ENCODE assay signal across 1 cellular context in genomic region chr9:68508547-68508946, GRCh38.
TF ChIP-seq lines count a peak whose summit lies in the region.

No MANE protein-coding gene starts in this region.

TF ChIP-seq in K562, 482 proteins besides CTCF, POLR2A, EP300 and RAD21 (continued from another document and continues in another):
- TF ChIP-seq PCBP1 (IDR thresholded peaks at IDR 0.05; ENCODE audit: low read depth, low read length, poor library complexity, severe bottlenecking) (no peak), NCOA2 (IDR thresholded peaks at IDR 0.05; ENCODE audit: partially characterized antibody in 2 of 2) (peak in 1 of 2 experiments; percentile 40), KDM1A (IDR thresholded peaks at IDR 0.05) (peak; percentile 84 to 91), ZKSCAN8 (CRISPR knock-in tag; IDR thresholded peaks at IDR 0.05) (no peak), CBFB (CRISPR knock-in tag; IDR thresholded peaks at IDR 0.05) (peak; percentile 89), RCOR1 (IDR thresholded peaks at IDR 0.05; ENCODE audit: borderline replicate concordance in 1 of 2, low read depth in 2 of 2, low read length in 2 of 2) (peak in 1 of 2 experiments; percentile 70; a peak in 1 of 4 replicates), IRF9 (tag; IDR thresholded peaks at IDR 0.05) (no peak), RFX7 (CRISPR knock-in tag; IDR thresholded peaks at IDR 0.05) (no peak), SNIP1 (IDR thresholded peaks at IDR 0.05; ENCODE audit: low read depth) (no peak), PBX2 (CRISPR knock-in tag; IDR thresholded peaks at IDR 0.05; ENCODE audit: low read depth) (no peak), PBX2 (tag; conservative IDR thresholded peaks at IDR 0.05; ENCODE audit: low read depth) (0 out of 2 replicates have a peak, but pooled peaks have one; percentile 26), TEAD1 (CRISPR knock-in tag; IDR thresholded peaks at IDR 0.05) (no peak), TEAD4 (IDR thresholded peaks at IDR 0.05; ENCODE audit: low read length) (peak; percentile 96), TEAD4 (CRISPR knock-in tag; IDR thresholded peaks at IDR 0.05; ENCODE audit: borderline replicate concordance) (no peak), MTA2 (IDR thresholded peaks at IDR 0.05; ENCODE audit: low read depth) (peak; percentile 91), SRSF9 (IDR thresholded peaks at IDR 0.05; ENCODE audit: borderline replicate concordance, low read depth, low read length) (no peak), POLR2AphosphoS5 (IDR thresholded peaks at IDR 0.05; ENCODE audit: control insufficient read depth, insufficient read depth, low read depth, low read length) (peak; percentile 66), PKNOX1 (IDR thresholded peaks at IDR 0.05) (peak; percentile 58), BRCA1 (IDR thresholded peaks at IDR 0.05) (no peak), BRCA1 (CRISPR knock-in tag; IDR thresholded peaks at IDR 0.05) (no peak), ZNF175 (CRISPR knock-in tag; IDR thresholded peaks at IDR 0.05; ENCODE audit: low read depth) (peak; percentile 55; the same call in 1 of the 2 replicates), DMBX1 (CRISPR knock-in tag; IDR thresholded peaks at IDR 0.05; ENCODE audit: borderline replicate concordance) (peak; percentile 65; the same call in 1 of the 2 replicates), TCF3 (CRISPR knock-in tag; IDR thresholded peaks at IDR 0.05) (peak; percentile 96), PHF20 (IDR thresholded peaks at IDR 0.05; ENCODE audit: partially characterized antibody) (no peak), CUX1 (CRISPR knock-in tag; IDR thresholded peaks at IDR 0.05) (no peak), CCNT2 (IDR thresholded peaks at IDR 0.05; ENCODE audit: borderline replicate concordance, extremely low read depth, insufficient read length, low read depth, low read length) (peak; percentile 65), AFF1 (IDR thresholded peaks at IDR 0.05; ENCODE audit: low read depth in 1 of 2, partially characterized antibody in 2 of 2) (peak in 1 of 2 experiments; percentile 32), TARDBP (IDR thresholded peaks at IDR 0.05) (0 out of 2 replicates have a peak, but pooled peaks have one; percentile 38), HMBOX1 (IDR thresholded peaks at IDR 0.05) (peak; percentile 72), ZNF79 (CRISPR knock-in tag; IDR thresholded peaks at IDR 0.05; ENCODE audit: low read depth) (no peak), MEIS2 (IDR thresholded peaks at IDR 0.05; ENCODE audit: partially characterized antibody) (peak; percentile 79), IFI16 (CRISPR knock-in tag; IDR thresholded peaks at IDR 0.05) (no peak), ZFP91 (CRISPR knock-in tag; IDR thresholded peaks at IDR 0.05) (no peak), SOX6 (IDR thresholded peaks at IDR 0.05) (peak; percentile 82), HEY1 (CRISPR knock-in tag; IDR thresholded peaks at IDR 0.05; ENCODE audit: borderline replicate concordance) (no peak), NFXL1 (CRISPR knock-in tag; IDR thresholded peaks at IDR 0.05) (no peak), ZBTB34 (CRISPR knock-in tag; IDR thresholded peaks at IDR 0.05) (peak; percentile 65; the same call in 1 of the 2 replicates), ARID1B (IDR thresholded peaks at IDR 0.05) (peak; percentile 95), KLF16 (IDR thresholded peaks at IDR 0.05) (peak; percentile 61), ZNF584 (CRISPR knock-in tag; IDR thresholded peaks at IDR 0.05; ENCODE audit: low read depth) (peak; percentile 77), BHLHE40 (IDR thresholded peaks at IDR 0.05; ENCODE audit: low read length) (no peak; the same call in 1 of the 2 replicates), SMARCA4 (IDR thresholded peaks at IDR 0.05) (peak; percentile 76), FOSL1 (tag; conservative IDR thresholded peaks at IDR 0.05) (peak; percentile 60), ATF3 (IDR thresholded peaks at IDR 0.05) (peak; percentile 23; the same call in 1 of the 2 replicates), ATF3 (CRISPR knock-in tag; conservative IDR thresholded peaks at IDR 0.05) (no peak), CTBP1 (IDR thresholded peaks at IDR 0.05; ENCODE audit: borderline replicate concordance) (0 out of 2 replicates have a peak, but pooled peaks have one; percentile 45)
